Comparison of ENCODE assay signal across 25 cellular contexts in the genomic region with DNA sequence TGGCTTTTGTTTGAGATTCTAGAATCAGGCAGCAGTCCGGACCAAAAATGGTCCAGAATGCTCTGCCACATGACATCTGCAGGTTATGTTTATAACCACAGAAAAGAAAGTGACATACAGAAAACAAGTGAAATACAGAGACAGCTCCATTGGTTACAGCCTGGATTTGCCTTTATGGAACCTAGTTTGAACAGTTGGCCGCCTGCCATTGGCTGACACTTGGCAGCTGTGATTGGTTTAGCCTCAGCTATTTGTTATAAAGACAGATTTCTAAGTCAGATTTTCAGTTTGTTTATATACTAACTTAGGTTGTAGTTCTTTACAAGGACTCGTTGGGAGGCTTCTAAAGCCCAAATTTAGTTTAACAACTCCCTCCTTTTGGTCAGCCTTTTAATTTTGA. TPM values are rescaled to one million over a fixed set of nuclear protein-coding genes. Genes with fewer than 3 reads are reported as not detected.
"Had no signal": no experiment of that assay in that cellular context is flagged by ENCODE, and none has a peak within 500 bp of the region (broad histone marks: within the 10 kb centered on the region; RNA-seq: fewer than 3 reads in every experiment).

No MANE protein-coding gene starts in this region.

- ATAC-seq: activated naive CD4-positive, alpha-beta T cell treated with anti-CD3 and anti-CD28 coated beads, Interleukin-2, amount 50 U/mL, for 72 hours; activated T-cell treated with anti-CD3 and anti-CD28 coated beads, Interleukin-2, amount 50 U/mL, for 72 hours; gastrocnemius medialis; left cardiac atrium; naive thymus-derived CD8-positive, alpha-beta T cell; pancreas; psoas muscle had no signal

- H3K4me1 ChIP-seq: esophagus squamous epithelium, gastrocnemius medialis, pancreas, psoas muscle, testis had no signal

- H3K36me3 ChIP-seq: esophagus squamous epithelium, gastrocnemius medialis, pancreas had no signal

- H3K27me3 ChIP-seq: esophagus squamous epithelium, gastrocnemius medialis, hepatocyte, pancreas, testis had no signal

- H3K27ac ChIP-seq: epithelial cell of prostate, esophagus squamous epithelium, gastrocnemius medialis, hepatocyte, pancreas, psoas muscle, testis had no signal

- DNase-seq: activated CD4-positive, alpha-beta T cell treated with anti-CD3 and anti-CD28 coated beads for 4 hours; activated CD4-positive, alpha-beta T cell treated with anti-CD3 and anti-CD28 coated beads, Interleukin-2, amount 50 U/mL, for 4 hours; activated naive CD4-positive, alpha-beta T cell; activated T-cell treated with anti-CD3 and anti-CD28 coated beads for 4 hours; activated T-cell treated with anti-CD3 and anti-CD28 coated beads, Interleukin-2, amount 50 U/mL, for 72 hours; dermis blood vessel endothelial cell; effector CD4-positive, alpha-beta T cell; esophagus squamous epithelium; gastrocnemius medialis; left cardiac atrium; mammary epithelial cell; midbrain; naive thymus-derived CD8-positive, alpha-beta T cell; psoas muscle; stimulated activated CD4-positive, alpha-beta T cell treated with anti-CD3 and anti-CD28 coated beads, Interleukin-15, amount 100 ng/mL, for 24 hours; stimulated activated naive CD4-positive, alpha-beta T cell; testis; trophoblast cell had no signal

- H3K4me3 ChIP-seq: esophagus squamous epithelium, gastrocnemius medialis, hepatocyte, pancreas, psoas muscle, smooth muscle cell, testis had no signal

- H3K9me3 ChIP-seq: esophagus squamous epithelium, gastrocnemius medialis, pancreas, psoas muscle, testis had no signal

RNA-seq across cellular contexts. Expression of a gene that starts 40.8 kb away (rescaled TPM):
- total RNA-seq: bronchial epithelial cell, dermis blood vessel endothelial cell, hepatocyte, left cardiac atrium, neural crest cell had no signal
